ENCODE assay signal across 31 cellular contexts in genomic region chr10:14068851-14069250, GRCh38.
"Had no signal": no experiment of that assay in that cellular context is flagged by ENCODE, and none has a peak within 500 bp of the region (broad histone marks: within the 10 kb centered on the region; RNA-seq: fewer than 3 reads in every experiment).

No MANE protein-coding gene starts in this region.

- H3K4me3 ChIP-seq: adrenal gland, body of pancreas, breast epithelium had no signal

- H3K27me3 ChIP-seq: adrenal gland, body of pancreas, brain microvascular endothelial cell, breast epithelium had no signal

- H3K27ac ChIP-seq: adrenal gland, body of pancreas, brain microvascular endothelial cell, breast epithelium, VCaP had no signal

- H3K9me3 ChIP-seq: adrenal gland, body of pancreas had no signal

- DNase-seq: activated B cell treated with CpG ODN at 0.5 μM for 24 hours; activated CD4-positive, alpha-beta memory T cell treated with anti-CD3 and anti-CD28 coated beads for 36 hours; activated CD4-positive, alpha-beta T cell treated with anti-CD3 and anti-CD28 coated beads for 4 hours; activated CD4-positive, alpha-beta T cell treated with anti-CD3 and anti-CD28 coated beads, Interleukin-2, amount 10 ng/mL, durations not matched to agents 24 days and 14 days; activated CD4-positive, alpha-beta T cell treated with anti-CD3 and anti-CD28 coated beads, Interleukin-2, amount 50 U/mL, for 1 hour; activated CD4-positive, alpha-beta T cell treated with anti-CD3 and anti-CD28 coated beads, Interleukin-2, amount 50 U/mL, for 4 hours; activated CD4-positive, CD25-positive, alpha-beta regulatory T cell treated with anti-CD3 and anti-CD28 coated beads, Interleukin-2, amount 50 U/mL, for 72 hours; activated CD8-positive, alpha-beta memory T cell treated with anti-CD3 and anti-CD28 coated beads, Interleukin-2, amount 50 U/mL, for 4 hours; activated CD8-positive, alpha-beta T cell treated with anti-CD3 and anti-CD28 coated beads for 36 hours; activated effector memory CD4-positive, alpha-beta T cell treated with anti-CD3 and anti-CD28 coated beads, Interleukin-2, amount 50 U/mL, for 16 hours; activated gamma-delta T cell treated with Interleukin-2 at 50 U/mL for 16 hours; activated naive CD4-positive, alpha-beta T cell; activated naive CD4-positive, alpha-beta T cell treated with anti-CD3 and anti-CD28 coated beads for 36 hours; activated naive CD4-positive, alpha-beta T cell treated with anti-CD3 and anti-CD28 coated beads, Interleukin-2, amount 50 U/mL, for 16 hours; activated naive CD8-positive, alpha-beta T cell treated with anti-CD3 and anti-CD28 coated beads for 36 hours; activated T-cell treated with anti-CD3 and anti-CD28 coated beads for 4 hours; activated T-cell treated with anti-CD3 and anti-CD28 coated beads, Interleukin-2, amount 50 U/mL, for 1 hour; activated T-cell treated with anti-CD3 and anti-CD28 coated beads, Interleukin-2, amount 50 U/mL, for 4 hours; activated T-cell treated with anti-CD3 and anti-CD28 coated beads, Interleukin-2, amount 50 U/mL, for 72 hours; adrenal gland; amniotic stem cell; aorta; body of pancreas; brain microvascular endothelial cell; central memory CD4-positive, alpha-beta T cell; T-helper 2 cell; T-helper 9 cell had no signal

- ATAC-seq: activated CD8-positive, alpha-beta T cell treated with anti-CD3 and anti-CD28 coated beads for 36 hours; activated naive CD4-positive, alpha-beta T cell treated with anti-CD3 and anti-CD28 coated beads, Interleukin-2, amount 50 U/mL, for 72 hours; activated T-cell treated with anti-CD3 and anti-CD28 coated beads, Interleukin-2, amount 50 U/mL, for 4 hours; activated T-cell treated with anti-CD3 and anti-CD28 coated beads, Interleukin-2, amount 50 U/mL, for 72 hours; activated T-helper 17 cell treated with anti-CD3 and anti-CD28 coated beads, Interleukin-2, amount 50 U/mL, for 72 hours; body of pancreas had no signal

- H3K36me3 ChIP-seq: adrenal gland, brain microvascular endothelial cell, breast epithelium had no signal

- H3K4me1 ChIP-seq: adrenal gland, breast epithelium had no signal
